Comparison of ENCODE assay signal across 1 cellular context in the genomic region with DNA sequence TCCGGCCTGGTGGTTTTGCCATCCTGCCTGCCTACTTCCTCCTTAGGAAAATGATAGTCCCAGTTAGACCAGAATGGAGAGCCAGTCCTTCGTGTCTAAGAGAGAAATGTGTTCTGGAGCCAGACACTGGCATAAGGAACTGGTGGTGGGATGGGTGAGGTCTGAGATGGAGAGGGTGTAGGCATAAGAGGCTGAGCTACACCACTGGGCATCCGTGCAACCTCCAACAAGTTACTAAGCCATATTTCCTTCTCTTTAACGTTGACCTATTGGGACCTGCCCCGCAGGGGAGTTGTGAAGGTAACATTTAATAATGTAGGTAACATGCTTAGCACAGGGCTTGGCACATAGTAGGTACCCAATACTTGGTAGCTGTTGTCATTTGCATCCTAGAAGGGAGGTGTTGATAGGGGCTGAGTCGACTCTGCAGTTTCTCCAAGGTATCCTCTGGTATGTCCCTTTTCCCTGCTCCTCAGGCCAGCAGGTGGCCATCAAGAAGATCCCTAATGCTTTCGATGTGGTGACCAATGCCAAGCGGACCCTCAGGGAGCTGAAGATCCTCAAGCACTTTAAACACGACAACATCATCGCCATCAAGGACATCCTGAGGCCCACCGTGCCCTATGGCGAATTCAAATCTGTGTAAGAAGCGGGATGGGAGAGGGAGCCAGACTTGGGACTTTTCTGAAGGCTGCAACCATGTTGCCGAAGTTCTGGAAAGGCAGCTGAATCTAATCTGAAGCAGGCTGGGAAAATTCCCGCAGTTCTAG.
TF ChIP-seq lines count a peak whose summit lies in the region.

No MANE protein-coding gene starts in this region.

TF ChIP-seq in HepG2, 621 proteins besides CTCF, POLR2A, EP300 and RAD21:
- TF ChIP-seq HNRNPK (IDR thresholded peaks at IDR 0.05; ENCODE audit: low read depth, low read length, poor library complexity, severe bottlenecking) (no peak), ZNF644 (CRISPR knock-in tag; IDR thresholded peaks at IDR 0.05; ENCODE audit: low read depth) (no peak), ZFP62 (CRISPR knock-in tag; IDR thresholded peaks at IDR 0.05) (no peak), KDM6A (CRISPR knock-in tag; IDR thresholded peaks at IDR 0.05; ENCODE audit: low read depth) (no peak), ZMYM3 (CRISPR knock-in tag; IDR thresholded peaks at IDR 0.05) (no peak), ZNF550 (CRISPR knock-in tag; IDR thresholded peaks at IDR 0.05; ENCODE audit: borderline replicate concordance) (no peak), ZNF501 (CRISPR knock-in tag; IDR thresholded peaks at IDR 0.05) (no peak), ZNF674 (CRISPR knock-in tag; IDR thresholded peaks at IDR 0.05; ENCODE audit: low read depth) (no peak), ZBTB21 (CRISPR knock-in tag; IDR thresholded peaks at IDR 0.05) (no peak), ZNF260 (CRISPR knock-in tag; IDR thresholded peaks at IDR 0.05; ENCODE audit: borderline replicate concordance, low read depth) (no peak), ZKSCAN1 (IDR thresholded peaks at IDR 0.05; ENCODE audit: low read length) (no peak), JDP2 (CRISPR knock-in tag; IDR thresholded peaks at IDR 0.05; ENCODE audit: borderline replicate concordance) (no peak), NR2F6 (IDR thresholded peaks at IDR 0.05) (no peak), NR2F6 (CRISPR knock-in tag; IDR thresholded peaks at IDR 0.05) (no peak), HDAC6 (IDR thresholded peaks at IDR 0.05; ENCODE audit: low read depth, low read length) (no peak), ZNF660 (CRISPR knock-in tag; IDR thresholded peaks at IDR 0.05; ENCODE audit: borderline replicate concordance, low read depth) (no peak), RARG (CRISPR knock-in tag; IDR thresholded peaks at IDR 0.05; ENCODE audit: low read depth) (no peak), MED1 (CRISPR knock-in tag; IDR thresholded peaks at IDR 0.05) (no peak)
- TF ChIP-seq, protein P1, sequence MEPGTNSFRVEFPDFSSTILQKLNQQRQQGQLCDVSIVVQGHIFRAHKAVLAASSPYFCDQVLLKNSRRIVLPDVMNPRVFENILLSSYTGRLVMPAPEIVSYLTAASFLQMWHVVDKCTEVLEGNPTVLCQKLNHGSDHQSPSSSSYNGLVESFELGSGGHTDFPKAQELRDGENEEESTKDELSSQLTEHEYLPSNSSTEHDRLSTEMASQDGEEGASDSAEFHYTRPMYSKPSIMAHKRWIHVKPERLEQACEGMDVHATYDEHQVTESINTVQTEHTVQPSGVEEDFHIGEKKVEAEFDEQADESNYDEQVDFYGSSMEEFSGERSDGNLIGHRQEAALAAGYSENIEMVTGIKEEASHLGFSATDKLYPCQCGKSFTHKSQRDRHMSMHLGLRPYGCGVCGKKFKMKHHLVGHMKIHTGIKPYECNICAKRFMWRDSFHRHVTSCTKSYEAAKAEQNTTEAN (CRISPR knock-in tag; conservative IDR thresholded peaks at IDR 0.05), result no peak
- TF ChIP-seq, protein P2, sequence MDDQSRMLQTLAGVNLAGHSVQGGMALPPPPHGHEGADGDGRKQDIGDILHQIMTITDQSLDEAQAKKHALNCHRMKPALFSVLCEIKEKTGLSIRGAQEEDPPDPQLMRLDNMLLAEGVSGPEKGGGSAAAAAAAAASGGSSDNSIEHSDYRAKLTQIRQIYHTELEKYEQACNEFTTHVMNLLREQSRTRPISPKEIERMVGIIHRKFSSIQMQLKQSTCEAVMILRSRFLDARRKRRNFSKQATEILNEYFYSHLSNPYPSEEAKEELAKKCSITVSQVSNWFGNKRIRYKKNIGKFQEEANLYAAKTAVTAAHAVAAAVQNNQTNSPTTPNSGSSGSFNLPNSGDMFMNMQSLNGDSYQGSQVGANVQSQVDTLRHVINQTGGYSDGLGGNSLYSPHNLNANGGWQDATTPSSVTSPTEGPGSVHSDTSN (CRISPR knock-in tag; IDR thresholded peaks at IDR 0.05; ENCODE audit: borderline replicate concordance), result no peak
